1 cellular context compared by ENCODE assay signal in genomic region chr2:169584005-169584877, GRCh38.
A peak's percentile ranks its signal among the peaks of the same experiment; 100 is the strongest.
TF ChIP-seq lines count a peak whose summit lies in the region.

Gene PPIG (plus strand): TSS chr2:169584351. CDS start chr2:169604042, 19,691 bp downstream.

TF ChIP-seq in K562, 482 proteins besides CTCF, POLR2A, EP300 and RAD21 (continued from another document and continues in another):
- TF ChIP-seq ARID3A (IDR thresholded peaks at IDR 0.05; ENCODE audit: borderline replicate concordance, low read depth, low read length) = 0 out of 2 replicates have a peak, but pooled peaks have one; percentile 51
- no peak for TF ChIP-seq NELFE (IDR thresholded peaks at IDR 0.05; ENCODE audit: insufficient read depth, insufficient read length)
- TF ChIP-seq ATF4 (CRISPR knock-in tag; IDR thresholded peaks at IDR 0.05) = no peak
- TF ChIP-seq NFATC3 (IDR thresholded peaks at IDR 0.05) = peak; percentile 45; the same call in 1 of the 2 replicates
- TF ChIP-seq FOXA1 (IDR thresholded peaks at IDR 0.05; ENCODE audit: borderline replicate concordance) = no peak
- no peak; the same call in 1 of the 2 replicates for TF ChIP-seq TAF7 (tag; IDR thresholded peaks at IDR 0.05)
- TF ChIP-seq XRCC3 (IDR thresholded peaks at IDR 0.05) = peak; percentile 98; the same call in 1 of the 2 replicates
- TF ChIP-seq NFRKB (IDR thresholded peaks at IDR 0.05; ENCODE audit: low read depth) = peak; percentile 97
- TF ChIP-seq, protein P1, sequence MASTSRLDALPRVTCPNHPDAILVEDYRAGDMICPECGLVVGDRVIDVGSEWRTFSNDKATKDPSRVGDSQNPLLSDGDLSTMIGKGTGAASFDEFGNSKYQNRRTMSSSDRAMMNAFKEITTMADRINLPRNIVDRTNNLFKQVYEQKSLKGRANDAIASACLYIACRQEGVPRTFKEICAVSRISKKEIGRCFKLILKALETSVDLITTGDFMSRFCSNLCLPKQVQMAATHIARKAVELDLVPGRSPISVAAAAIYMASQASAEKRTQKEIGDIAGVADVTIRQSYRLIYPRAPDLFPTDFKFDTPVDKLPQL (IDR thresholded peaks at IDR 0.05; ENCODE audit: extremely low read depth, insufficient read length) = no peak
- peak; percentile 98 for TF ChIP-seq ADNP (tag; IDR thresholded peaks at IDR 0.05)
- TF ChIP-seq FOXP1 (CRISPR knock-in tag; IDR thresholded peaks at IDR 0.05) = peak; percentile 97
- TF ChIP-seq MCM5 (IDR thresholded peaks at IDR 0.05; ENCODE audit: low read depth) = no peak
- TF ChIP-seq POLR3A (IDR thresholded peaks at IDR 0.05; ENCODE audit: borderline replicate concordance, extremely low read depth, insufficient read depth, insufficient read length) = no peak
- 0 out of 4 replicates have a peak, but pooled peaks of 1 of the 2 experiments have one; percentile 50 for TF ChIP-seq BCLAF1 (IDR thresholded peaks at IDR 0.05; ENCODE audit: borderline replicate concordance in 1 of 2, control insufficient read depth in 1 of 2, low read depth in 2 of 2, low read length in 1 of 2)
- no peak for TF ChIP-seq HDAC6 (IDR thresholded peaks at IDR 0.05; ENCODE audit: low read depth, low read length)
- no peak for TF ChIP-seq NUFIP1 (IDR thresholded peaks at IDR 0.05; ENCODE audit: partially characterized antibody)
- no peak for TF ChIP-seq CLOCK (CRISPR knock-in tag; IDR thresholded peaks at IDR 0.05; ENCODE audit: borderline replicate concordance)
- TF ChIP-seq ZNF134 (CRISPR knock-in tag; conservative IDR thresholded peaks at IDR 0.05) = no peak
- TF ChIP-seq RFX7 (CRISPR knock-in tag; IDR thresholded peaks at IDR 0.05) = no peak
- TF ChIP-seq FOXJ2 (tag; IDR thresholded peaks at IDR 0.05) = peak; percentile 55; the same call in 1 of the 2 replicates
- TF ChIP-seq FUS (optimal IDR thresholded peaks at IDR 0.05; ENCODE audit: low read depth, low read length) = no peak
- TF ChIP-seq TCFL5 (CRISPR knock-in tag; conservative IDR thresholded peaks at IDR 0.05) = no peak
- TF ChIP-seq PHF20 (IDR thresholded peaks at IDR 0.05; ENCODE audit: partially characterized antibody) = peak; percentile 97
- TF ChIP-seq MEF2D (tag; conservative IDR thresholded peaks at IDR 0.05; ENCODE audit: low read depth) = peak; percentile 76
- TF ChIP-seq ZNF354B (CRISPR knock-in tag; IDR thresholded peaks at IDR 0.05) = no peak
- no peak for TF ChIP-seq ZNF274 (IDR thresholded peaks at IDR 0.05; ENCODE audit: borderline replicate concordance, low read depth, low read length)
- TF ChIP-seq ZNF586 (CRISPR knock-in tag; conservative IDR thresholded peaks at IDR 0.05) = no peak
- no peak for TF ChIP-seq ZNF75A (CRISPR knock-in tag; IDR thresholded peaks at IDR 0.05)
- TF ChIP-seq CCAR2 (IDR thresholded peaks at IDR 0.05; ENCODE audit: low read depth, low read length) = no peak
- TF ChIP-seq CHD2 (IDR thresholded peaks at IDR 0.05; ENCODE audit: low read depth, low read length) = peak; percentile 69
- TF ChIP-seq RBBP5 (IDR thresholded peaks at IDR 0.05; ENCODE audit: borderline replicate concordance, insufficient read depth, low read length, poor library complexity, severe bottlenecking) = peak; percentile 93
- peak; percentile 53; the same call in 1 of the 2 replicates for TF ChIP-seq STAT5B (CRISPR knock-in tag; IDR thresholded peaks at IDR 0.05)
- TF ChIP-seq TEAD1 (CRISPR knock-in tag; IDR thresholded peaks at IDR 0.05) = peak in 1 of 2 experiments; percentile 90; a peak in 2 of 4 replicates
- no peak for TF ChIP-seq HEY1 (CRISPR knock-in tag; IDR thresholded peaks at IDR 0.05; ENCODE audit: borderline replicate concordance)
- 0 out of 4 replicates have a peak, but pooled peaks of 1 of the 2 experiments have one; percentile 52 for TF ChIP-seq ETV6 (IDR thresholded peaks at IDR 0.05; ENCODE audit: borderline replicate concordance in 1 of 2, low read depth in 2 of 2, low read length in 1 of 2)
- no peak; the same call in 1 of the 2 replicates for TF ChIP-seq ETV6 (CRISPR knock-in tag; IDR thresholded peaks at IDR 0.05; ENCODE audit: borderline replicate concordance)
- TF ChIP-seq PTBP1 (IDR thresholded peaks at IDR 0.05; ENCODE audit: low read depth, low read length) = no peak
- TF ChIP-seq, protein P2, sequence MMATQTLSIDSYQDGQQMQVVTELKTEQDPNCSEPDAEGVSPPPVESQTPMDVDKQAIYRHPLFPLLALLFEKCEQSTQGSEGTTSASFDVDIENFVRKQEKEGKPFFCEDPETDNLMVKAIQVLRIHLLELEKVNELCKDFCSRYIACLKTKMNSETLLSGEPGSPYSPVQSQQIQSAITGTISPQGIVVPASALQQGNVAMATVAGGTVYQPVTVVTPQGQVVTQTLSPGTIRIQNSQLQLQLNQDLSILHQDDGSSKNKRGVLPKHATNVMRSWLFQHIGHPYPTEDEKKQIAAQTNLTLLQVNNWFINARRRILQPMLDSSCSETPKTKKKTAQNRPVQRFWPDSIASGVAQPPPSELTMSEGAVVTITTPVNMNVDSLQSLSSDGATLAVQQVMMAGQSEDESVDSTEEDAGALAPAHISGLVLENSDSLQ (IDR thresholded peaks at IDR 0.05) = peak; percentile 69
- no peak for TF ChIP-seq NFYB (IDR thresholded peaks at IDR 0.05; ENCODE audit: extremely low read depth, insufficient read length)
- TF ChIP-seq CEBPG (CRISPR knock-in tag; IDR thresholded peaks at IDR 0.05) = peak; percentile 95
- TF ChIP-seq CEBPG (tag; conservative IDR thresholded peaks at IDR 0.05 in 1 of 2, IDR thresholded peaks at IDR 0.05 in 1 of 2) = peak; percentile 89 to 93
- TF ChIP-seq MAFK (IDR thresholded peaks at IDR 0.05; ENCODE audit: low read length) = peak; percentile 47
- TF ChIP-seq FOS (IDR thresholded peaks at IDR 0.05; ENCODE audit: extremely low read depth, insufficient read length) = no peak
- TF ChIP-seq PCBP1 (IDR thresholded peaks at IDR 0.05; ENCODE audit: low read depth, low read length, poor library complexity, severe bottlenecking) = no peak
- peak; percentile 44 for TF ChIP-seq POU5F1 (IDR thresholded peaks at IDR 0.05; ENCODE audit: borderline replicate concordance, low read depth, low read length, partially characterized antibody)
- TF ChIP-seq ARID1B (IDR thresholded peaks at IDR 0.05) = peak; percentile 37; the same call in 1 of the 2 replicates
- no peak for TF ChIP-seq KAT2B (IDR thresholded peaks at IDR 0.05; ENCODE audit: low read depth, low read length)
- TF ChIP-seq JUNB (CRISPR knock-in tag; conservative IDR thresholded peaks at IDR 0.05) = no peak
- peak; percentile 94 for TF ChIP-seq NBN (IDR thresholded peaks at IDR 0.05; ENCODE audit: low read depth)
- no peak for TF ChIP-seq BRF2 (IDR thresholded peaks at IDR 0.05; ENCODE audit: borderline replicate concordance, insufficient read depth, insufficient read length)
- TF ChIP-seq ZNF778 (CRISPR knock-in tag; IDR thresholded peaks at IDR 0.05) = no peak
- no peak for TF ChIP-seq TAF15 (IDR thresholded peaks at IDR 0.05; ENCODE audit: low read depth, low read length)
- TF ChIP-seq NKRF (IDR thresholded peaks at IDR 0.05; ENCODE audit: borderline replicate concordance) = peak; percentile 91
- TF ChIP-seq, protein P3, sequence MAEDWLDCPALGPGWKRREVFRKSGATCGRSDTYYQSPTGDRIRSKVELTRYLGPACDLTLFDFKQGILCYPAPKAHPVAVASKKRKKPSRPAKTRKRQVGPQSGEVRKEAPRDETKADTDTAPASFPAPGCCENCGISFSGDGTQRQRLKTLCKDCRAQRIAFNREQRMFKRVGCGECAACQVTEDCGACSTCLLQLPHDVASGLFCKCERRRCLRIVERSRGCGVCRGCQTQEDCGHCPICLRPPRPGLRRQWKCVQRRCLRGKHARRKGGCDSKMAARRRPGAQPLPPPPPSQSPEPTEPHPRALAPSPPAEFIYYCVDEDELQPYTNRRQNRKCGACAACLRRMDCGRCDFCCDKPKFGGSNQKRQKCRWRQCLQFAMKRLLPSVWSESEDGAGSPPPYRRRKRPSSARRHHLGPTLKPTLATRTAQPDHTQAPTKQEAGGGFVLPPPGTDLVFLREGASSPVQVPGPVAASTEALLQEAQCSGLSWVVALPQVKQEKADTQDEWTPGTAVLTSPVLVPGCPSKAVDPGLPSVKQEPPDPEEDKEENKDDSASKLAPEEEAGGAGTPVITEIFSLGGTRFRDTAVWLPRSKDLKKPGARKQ (CRISPR knock-in tag; IDR thresholded peaks at IDR 0.05) = peak; percentile 92
- peak in 1 of 2 experiments; percentile 61; a peak in 1 of 4 replicates for TF ChIP-seq FOXA3 (CRISPR knock-in tag; conservative IDR thresholded peaks at IDR 0.05 in 1 of 2, IDR thresholded peaks at IDR 0.05 in 1 of 2)
- peak; percentile 34; the same call in 1 of the 2 replicates for TF ChIP-seq ZNF445 (CRISPR knock-in tag; IDR thresholded peaks at IDR 0.05; ENCODE audit: low read depth)
